1 cellular context compared by ENCODE assay signal in the genomic region with DNA sequence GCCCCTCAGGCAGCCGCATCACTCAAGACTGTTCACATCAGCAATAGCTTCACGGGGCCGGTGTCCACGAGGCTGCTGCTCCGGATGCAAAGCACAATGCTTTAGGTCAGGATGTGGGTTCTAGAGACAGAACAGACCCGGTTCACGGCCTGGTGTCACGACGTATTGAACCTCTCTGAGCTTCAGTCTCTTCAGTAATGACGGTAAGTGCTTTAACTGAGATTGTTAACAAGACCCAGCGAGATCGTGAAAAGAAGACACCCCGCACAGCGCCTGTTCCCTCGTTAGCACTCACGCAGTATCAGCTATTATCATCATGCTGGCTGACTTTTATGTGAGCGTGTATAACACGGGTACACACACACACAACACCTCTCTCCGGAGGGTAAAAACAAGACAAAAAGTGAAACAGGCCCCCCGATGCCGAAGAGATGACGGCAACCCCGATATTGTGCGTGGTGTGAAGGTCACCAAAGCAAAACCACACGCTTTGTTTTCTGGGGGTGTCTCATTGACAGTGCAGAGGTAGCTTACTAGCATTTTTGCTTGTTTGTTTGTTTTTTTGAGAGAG.
TF ChIP-seq lines count a peak whose summit lies in the region.

No MANE protein-coding gene starts in this region.

TF ChIP-seq in SK-N-SH, 30 proteins besides CTCF, POLR2A, EP300 and RAD21 (continued from another document):
- TF ChIP-seq TAF1 (IDR thresholded peaks at IDR 0.05; ENCODE audit: borderline replicate concordance, low read depth, low read length) (no peak), FOXM1 (IDR thresholded peaks at IDR 0.05; ENCODE audit: low read depth) (no peak), CHD2 (IDR thresholded peaks at IDR 0.05; ENCODE audit: low read length, partially characterized antibody) (no peak), JUND (IDR thresholded peaks at IDR 0.05) (no peak), MEF2A (IDR thresholded peaks at IDR 0.05; ENCODE audit: borderline replicate concordance, low read depth) (no peak), RFX5 (IDR thresholded peaks at IDR 0.05; ENCODE audit: low read length) (no peak)
- TF ChIP-seq, protein P1, sequence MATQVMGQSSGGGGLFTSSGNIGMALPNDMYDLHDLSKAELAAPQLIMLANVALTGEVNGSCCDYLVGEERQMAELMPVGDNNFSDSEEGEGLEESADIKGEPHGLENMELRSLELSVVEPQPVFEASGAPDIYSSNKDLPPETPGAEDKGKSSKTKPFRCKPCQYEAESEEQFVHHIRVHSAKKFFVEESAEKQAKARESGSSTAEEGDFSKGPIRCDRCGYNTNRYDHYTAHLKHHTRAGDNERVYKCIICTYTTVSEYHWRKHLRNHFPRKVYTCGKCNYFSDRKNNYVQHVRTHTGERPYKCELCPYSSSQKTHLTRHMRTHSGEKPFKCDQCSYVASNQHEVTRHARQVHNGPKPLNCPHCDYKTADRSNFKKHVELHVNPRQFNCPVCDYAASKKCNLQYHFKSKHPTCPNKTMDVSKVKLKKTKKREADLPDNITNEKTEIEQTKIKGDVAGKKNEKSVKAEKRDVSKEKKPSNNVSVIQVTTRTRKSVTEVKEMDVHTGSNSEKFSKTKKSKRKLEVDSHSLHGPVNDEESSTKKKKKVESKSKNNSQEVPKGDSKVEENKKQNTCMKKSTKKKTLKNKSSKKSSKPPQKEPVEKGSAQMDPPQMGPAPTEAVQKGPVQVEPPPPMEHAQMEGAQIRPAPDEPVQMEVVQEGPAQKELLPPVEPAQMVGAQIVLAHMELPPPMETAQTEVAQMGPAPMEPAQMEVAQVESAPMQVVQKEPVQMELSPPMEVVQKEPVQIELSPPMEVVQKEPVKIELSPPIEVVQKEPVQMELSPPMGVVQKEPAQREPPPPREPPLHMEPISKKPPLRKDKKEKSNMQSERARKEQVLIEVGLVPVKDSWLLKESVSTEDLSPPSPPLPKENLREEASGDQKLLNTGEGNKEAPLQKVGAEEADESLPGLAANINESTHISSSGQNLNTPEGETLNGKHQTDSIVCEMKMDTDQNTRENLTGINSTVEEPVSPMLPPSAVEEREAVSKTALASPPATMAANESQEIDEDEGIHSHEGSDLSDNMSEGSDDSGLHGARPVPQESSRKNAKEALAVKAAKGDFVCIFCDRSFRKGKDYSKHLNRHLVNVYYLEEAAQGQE (IDR thresholded peaks at IDR 0.05; ENCODE audit: low read depth, low read length) = no peak
